Comparison of ENCODE assay signal across 2 cellular contexts in the genomic region with DNA sequence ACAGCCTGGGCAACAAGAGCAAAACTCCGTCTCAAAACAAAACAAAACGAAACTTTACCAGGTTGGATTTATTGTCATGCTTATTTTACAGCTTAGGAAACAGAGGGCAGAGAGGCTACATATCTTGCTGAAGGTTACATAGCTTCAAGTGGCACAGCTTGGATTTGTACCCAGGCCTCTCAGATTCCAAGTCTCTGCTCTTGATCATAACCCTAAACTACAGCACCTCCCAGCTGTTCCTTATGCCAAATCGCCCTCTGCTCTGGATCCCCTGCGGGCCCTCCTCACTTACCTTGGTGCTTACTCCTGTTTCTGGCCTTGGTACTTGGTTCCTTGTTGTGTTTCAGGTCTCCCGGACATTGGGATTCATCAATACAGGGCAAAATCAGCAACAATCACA.
TF ChIP-seq lines count a peak whose summit lies in the region.

No MANE protein-coding gene starts in this region.

TF ChIP-seq in GM23338, 12 proteins besides CTCF, POLR2A, EP300 and RAD21 (continues in another document):
- TF ChIP-seq ZNF114 (CRISPR knock-in tag; IDR thresholded peaks at IDR 0.05): no peak
- no peak for TF ChIP-seq POLR2AphosphoS5 (IDR thresholded peaks at IDR 0.05; ENCODE audit: low read depth)
- no peak for TF ChIP-seq EZH2phosphoT487 (IDR thresholded peaks at IDR 0.05; ENCODE audit: unreplicated experiment)
- TF ChIP-seq ZNF331 (CRISPR knock-in tag; IDR thresholded peaks at IDR 0.05; ENCODE audit: low read depth): no peak
- TF ChIP-seq, protein P1, sequence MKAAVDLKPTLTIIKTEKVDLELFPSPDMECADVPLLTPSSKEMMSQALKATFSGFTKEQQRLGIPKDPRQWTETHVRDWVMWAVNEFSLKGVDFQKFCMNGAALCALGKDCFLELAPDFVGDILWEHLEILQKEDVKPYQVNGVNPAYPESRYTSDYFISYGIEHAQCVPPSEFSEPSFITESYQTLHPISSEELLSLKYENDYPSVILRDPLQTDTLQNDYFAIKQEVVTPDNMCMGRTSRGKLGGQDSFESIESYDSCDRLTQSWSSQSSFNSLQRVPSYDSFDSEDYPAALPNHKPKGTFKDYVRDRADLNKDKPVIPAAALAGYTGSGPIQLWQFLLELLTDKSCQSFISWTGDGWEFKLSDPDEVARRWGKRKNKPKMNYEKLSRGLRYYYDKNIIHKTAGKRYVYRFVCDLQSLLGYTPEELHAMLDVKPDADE (IDR thresholded peaks at IDR 0.05): no peak
- no peak for TF ChIP-seq CREB1 (CRISPR knock-in tag; IDR thresholded peaks at IDR 0.05; ENCODE audit: low read depth)
- TF ChIP-seq ZNF462 (CRISPR knock-in tag; IDR thresholded peaks at IDR 0.05): no peak
- TF ChIP-seq NANOG (IDR thresholded peaks at IDR 0.05; ENCODE audit: borderline replicate concordance): no peak
- TF ChIP-seq EZH2 (IDR thresholded peaks at IDR 0.05; ENCODE audit: low read depth, unreplicated experiment): no peak
- TF ChIP-seq STAT1 (IDR thresholded peaks at IDR 0.05; ENCODE audit: unreplicated experiment): no peak

TF ChIP-seq in IMR-90, 13 proteins besides CTCF, POLR2A, EP300 and RAD21:
- TF ChIP-seq RCOR1 (IDR thresholded peaks at IDR 0.05; ENCODE audit: insufficient replicate concordance, low read length) (no peak), FOS (IDR thresholded peaks at IDR 0.05; ENCODE audit: low read depth, low read length) (no peak), CHD1 (IDR thresholded peaks at IDR 0.05; ENCODE audit: low read depth, low read length) (no peak), CEBPB (IDR thresholded peaks at IDR 0.05; ENCODE audit: low read depth, low read length) (no peak), MXI1 (IDR thresholded peaks at IDR 0.05; ENCODE audit: borderline replicate concordance, low read depth, low read length) (no peak), MAZ (IDR thresholded peaks at IDR 0.05; ENCODE audit: borderline replicate concordance, low read depth, low read length) (no peak), SMC3 (IDR thresholded peaks at IDR 0.05; ENCODE audit: low read depth, low read length) (no peak), MAFK (IDR thresholded peaks at IDR 0.05; ENCODE audit: low read depth, low read length) (no peak), BHLHE40 (IDR thresholded peaks at IDR 0.05; ENCODE audit: low read depth, low read length) (no peak), RFX5 (IDR thresholded peaks at IDR 0.05; ENCODE audit: low read depth, low read length) (no peak), USF2 (IDR thresholded peaks at IDR 0.05; ENCODE audit: low read depth, low read length) (no peak), NFE2L2 (IDR thresholded peaks at IDR 0.05; ENCODE audit: low read depth, low read length) (no peak)
- TF ChIP-seq, protein P2, sequence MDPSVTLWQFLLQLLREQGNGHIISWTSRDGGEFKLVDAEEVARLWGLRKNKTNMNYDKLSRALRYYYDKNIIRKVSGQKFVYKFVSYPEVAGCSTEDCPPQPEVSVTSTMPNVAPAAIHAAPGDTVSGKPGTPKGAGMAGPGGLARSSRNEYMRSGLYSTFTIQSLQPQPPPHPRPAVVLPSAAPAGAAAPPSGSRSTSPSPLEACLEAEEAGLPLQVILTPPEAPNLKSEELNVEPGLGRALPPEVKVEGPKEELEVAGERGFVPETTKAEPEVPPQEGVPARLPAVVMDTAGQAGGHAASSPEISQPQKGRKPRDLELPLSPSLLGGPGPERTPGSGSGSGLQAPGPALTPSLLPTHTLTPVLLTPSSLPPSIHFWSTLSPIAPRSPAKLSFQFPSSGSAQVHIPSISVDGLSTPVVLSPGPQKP (IDR thresholded peaks at IDR 0.05; ENCODE audit: borderline replicate concordance, low read depth, low read length): no peak
